17 cellular contexts compared by ENCODE assay signal in the genomic region with DNA sequence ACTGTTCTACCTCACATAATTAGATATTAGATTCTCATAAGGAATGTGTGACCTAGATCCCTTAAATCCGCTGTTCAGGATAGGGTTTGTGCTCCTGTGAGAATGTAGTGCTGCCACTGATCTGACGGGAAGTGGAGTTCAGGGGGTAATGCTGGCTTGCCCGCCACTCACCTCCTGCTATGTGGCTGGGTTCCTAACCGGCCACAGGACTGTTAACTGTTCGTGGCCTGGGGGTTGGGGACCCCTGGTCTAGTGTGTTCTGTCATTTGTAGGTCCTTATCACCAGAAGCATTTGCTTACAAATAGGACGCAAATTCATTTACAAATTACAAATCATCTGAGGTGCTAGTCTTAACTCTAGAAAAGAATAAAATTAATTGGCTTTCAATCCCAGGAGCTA. TPM values are rescaled to one million over a fixed set of nuclear protein-coding genes. Genes with fewer than 3 reads are reported as not detected.
"Had no signal": no experiment of that assay in that cellular context is flagged by ENCODE, and none has a peak within 500 bp of the region (broad histone marks: within the 10 kb centered on the region; RNA-seq: fewer than 3 reads in every experiment).

No MANE protein-coding gene starts in this region.

- H3K27ac Mint-ChIP-seq: activated B cell treated with CpG ODN at 0.5 μM for 24 hours; activated CD4-positive, alpha-beta T cell treated with anti-CD3 and anti-CD28 coated beads, Interleukin-2, amount 10 ng/mL, durations not matched to agents 24 days and 14 days; activated T-helper 1 cell treated with anti-CD3 and anti-CD28 coated beads, Interleukin-12 subunit alpha, Interleukin-12 subunit beta, Interleukin-2, Interleukin-4 antibody, amounts not matched to agents 30 ng/mL and 10 ng/mL and 1 ng/mL, durations not matched to agents 14 hours and 24 hours and 36 hours; type B pancreatic cell had no signal

- H3K4me3 Mint-ChIP-seq: activated B cell treated with CpG ODN at 0.5 μM for 24 hours; activated CD4-positive, alpha-beta T cell treated with anti-CD3 and anti-CD28 coated beads, Interleukin-2, amount 10 ng/mL, durations not matched to agents 24 days and 14 days; activated T-helper 1 cell treated with anti-CD3 and anti-CD28 coated beads, Interleukin-12 subunit alpha, Interleukin-12 subunit beta, Interleukin-2, Interleukin-4 antibody, amounts not matched to agents 30 ng/mL and 10 ng/mL and 1 ng/mL, durations not matched to agents 14 hours and 24 hours and 36 hours; type B pancreatic cell had no signal

- H3K27ac ChIP-seq: breast epithelium, esophagus squamous epithelium, left ventricle myocardium inferior, parathyroid adenoma, right lobe of liver, suprapubic skin had no signal

- H3K4me1 Mint-ChIP-seq: activated B cell treated with CpG ODN at 0.5 μM for 24 hours had no signal

- H3K9me3 Mint-ChIP-seq: activated B cell treated with CpG ODN at 0.5 μM for 24 hours; activated CD4-positive, alpha-beta T cell treated with anti-CD3 and anti-CD28 coated beads, Interleukin-2, amount 10 ng/mL, durations not matched to agents 24 days and 14 days; activated T-helper 1 cell treated with anti-CD3 and anti-CD28 coated beads, Interleukin-12 subunit alpha, Interleukin-12 subunit beta, Interleukin-2, Interleukin-4 antibody, amounts not matched to agents 30 ng/mL and 10 ng/mL and 1 ng/mL, durations not matched to agents 14 hours and 24 hours and 36 hours; immature natural killer cell; stimulated activated naive CD8-positive, alpha-beta T cell treated with anti-CD3 and anti-CD28 coated beads, Interleukin-15, amount 100 ng/mL, for 72 hours; type B pancreatic cell had no signal

- H3K36me3 Mint-ChIP-seq: type B pancreatic cell had no signal

- FAIRE-seq: astrocyte had no signal

- H2AFZ ChIP-seq: parathyroid adenoma had no signal

- H3K4me3 ChIP-seq: adrenal gland, breast epithelium, esophagus squamous epithelium, left ventricle myocardium inferior, right lobe of liver, suprapubic skin had no signal

- H3K4me1 ChIP-seq: breast epithelium, right lobe of liver had no signal

- H3K9ac ChIP-seq: parathyroid adenoma had no signal

- DNase-seq: activated B cell treated with CpG ODN at 0.5 μM for 24 hours; activated gamma-delta T cell treated with Interleukin-2 at 50 U/mL for 16 hours; esophagus squamous epithelium; left ventricle myocardium inferior; right lobe of liver; stimulated activated CD4-positive, alpha-beta T cell treated with anti-CD3 and anti-CD28 coated beads, Interleukin-15, amount 100 ng/mL, for 24 hours; stimulated activated CD4-positive, alpha-beta T cell treated with anti-CD3 and anti-CD28 coated beads, Interleukin-2, amount 100 ng/mL, for 48 hours; stimulated activated naive CD8-positive, alpha-beta T cell treated with anti-CD3 and anti-CD28 coated beads, Interleukin-15, amount 100 ng/mL, for 72 hours had no signal

- H3K27me3 ChIP-seq: adrenal gland, breast epithelium, esophagus squamous epithelium, right lobe of liver, suprapubic skin had no signal

- H3K9me3 ChIP-seq: adrenal gland, breast epithelium, esophagus squamous epithelium, right lobe of liver, suprapubic skin had no signal

- H3K36me3 ChIP-seq: adrenal gland, breast epithelium, esophagus squamous epithelium, left ventricle myocardium inferior, right lobe of liver, suprapubic skin had no signal

- H3K27me3 Mint-ChIP-seq: activated B cell treated with CpG ODN at 0.5 μM for 24 hours; activated CD4-positive, alpha-beta T cell treated with anti-CD3 and anti-CD28 coated beads, Interleukin-2, amount 10 ng/mL, durations not matched to agents 24 days and 14 days; stimulated activated naive CD8-positive, alpha-beta T cell treated with anti-CD3 and anti-CD28 coated beads, Interleukin-15, amount 100 ng/mL, for 72 hours; type B pancreatic cell had no signal

RNA-seq across cellular contexts. Expression of a gene that starts 16.4 kb away (rescaled TPM):
- total RNA-seq: activated B cell treated with CpG ODN at 0.5 μM for 24 hours had no signal
